In the genomic region with DNA sequence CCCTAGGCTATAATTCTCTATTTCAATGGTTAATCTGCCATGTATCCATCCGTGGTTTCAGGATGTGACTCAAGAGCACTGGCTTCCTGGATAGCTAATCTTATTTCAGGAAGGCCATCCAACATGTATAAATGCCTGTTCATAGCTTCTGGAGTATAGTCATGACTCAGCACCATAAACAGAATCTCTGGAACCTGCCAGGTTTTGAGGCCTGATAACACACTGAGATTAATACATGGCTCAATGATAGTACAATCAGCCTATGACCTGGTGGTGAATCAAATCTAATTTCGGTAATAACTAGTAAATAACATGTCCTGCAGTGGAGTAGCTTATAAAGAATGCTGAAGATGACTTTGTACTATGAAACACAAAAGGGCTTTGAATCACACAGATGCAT, we compare ENCODE assay signal across 14 cellular contexts. TPM values are rescaled to one million over a fixed set of nuclear protein-coding genes. Genes with fewer than 3 reads are reported as not detected.
A peak's percentile ranks its signal among the peaks of the same experiment; 100 is the strongest.
DNase-seq lines count a peak whose midpoint lies in the region; ATAC-seq lines count a peak whose summit lies in the region.
"Had no signal": no experiment of that assay in that cellular context is flagged by ENCODE, and none has a peak within 500 bp of the region (broad histone marks: within the 10 kb centered on the region; RNA-seq: fewer than 3 reads in every experiment).

No MANE protein-coding gene starts in this region.

- H3K27me3 Mint-ChIP-seq in immature natural killer cell (ENCODE audit: low read depth in 3 of 3) = peaks cover 0 to 2% (median 0%) of the 10 kb centered on the region in 3 donors
- H3K27me3 Mint-ChIP-seq: stimulated activated naive B cell treated with anti-CD40 and anti-IgM and Interleukin-4, amounts not matched to agents 10 μg/mL and 1 μg/mL and 100 μg/mL, for 72 hours had no signal

- no peaks in the 10 kb centered on the region for H3K36me3 ChIP-seq in mesodermal cell (ENCODE audit: control insufficient read depth, insufficient read depth, low read length)
- H3K36me3 ChIP-seq: Peyer's patch, spleen had no signal

- H3K27ac Mint-ChIP-seq in immature natural killer cell = no peak overlapping the region
- H3K27ac Mint-ChIP-seq: activated naive CD4-positive, alpha-beta T cell treated with anti-CD3 and anti-CD28 coated beads, Interleukin-2, amount 50 U/mL, for 72 hours; stimulated activated naive B cell treated with anti-CD40 and anti-IgM and Interleukin-4, amounts not matched to agents 10 μg/mL and 1 μg/mL and 100 μg/mL, for 72 hours had no signal

- peak; percentile 27 for DNase-seq in Caki2 (ENCODE audit: low read depth)
- DNase-seq in M059J (ENCODE audit: low read depth) = peak; percentile 92
- DNase-seq in dermis microvascular lymphatic vessel endothelial cell (ENCODE audit: low read depth in 2 of 2) = peak; percentile 90 to 95
- DNase-seq in CD1c-positive myeloid dendritic cell (ENCODE audit: extremely low spot score) = no peak
- DNase-seq in activated effector memory CD4-positive, alpha-beta T cell treated with anti-CD3 and anti-CD28 coated beads, Interleukin-2, amount 50 U/mL, for 16 hours = no peak
- DNase-seq in immature natural killer cell = no peak
- DNase-seq: activated CD4-positive, CD25-positive, alpha-beta regulatory T cell; NCI-H2081 treated with DMSO at 0.1 percent for 48 hours; spleen; stimulated activated naive B cell treated with anti-CD40 and anti-IgM and Interleukin-4, amounts not matched to agents 10 μg/mL and 1 μg/mL and 100 μg/mL, for 72 hours had no signal

- peaks cover 0 to 6% (median 0%) of the 10 kb centered on the region in 6 donors for H3K9me3 Mint-ChIP-seq in immature natural killer cell
- H3K9me3 Mint-ChIP-seq: stimulated activated naive B cell treated with anti-CD40 and anti-IgM and Interleukin-4, amounts not matched to agents 10 μg/mL and 1 μg/mL and 100 μg/mL, for 72 hours had no signal

- H3K9me3 ChIP-seq in mesodermal cell (ENCODE audit: control insufficient read depth, low read length) = no peaks in the 10 kb centered on the region
- H3K9me3 ChIP-seq: Peyer's patch, spleen had no signal

- in situ Hi-C loops in Caki2 (cut with HindIII; ENCODE audit: low pct_unique_long_range_greater_than_20kb, low sequenced_read_pairs) = no loop called here

- no peak for ATAC-seq in GM21447 (IDR thresholded peaks at IDR 0.05; ENCODE audit: unreplicated experiment)
- ATAC-seq: activated naive CD4-positive, alpha-beta T cell treated with anti-CD3 and anti-CD28 coated beads, Interleukin-2, amount 50 U/mL, for 72 hours; stimulated activated naive B cell treated with anti-CD40 and anti-IgM and Interleukin-4, amounts not matched to agents 10 μg/mL and 1 μg/mL and 100 μg/mL, for 72 hours had no signal

- no peaks in the 10 kb centered on the region for H3K36me3 Mint-ChIP-seq in immature natural killer cell
- H3K36me3 Mint-ChIP-seq: activated naive CD4-positive, alpha-beta T cell treated with anti-CD3 and anti-CD28 coated beads, Interleukin-2, amount 50 U/mL, for 72 hours; stimulated activated naive B cell treated with anti-CD40 and anti-IgM and Interleukin-4, amounts not matched to agents 10 μg/mL and 1 μg/mL and 100 μg/mL, for 72 hours had no signal

- peaks cover 20% of the 10 kb centered on the region for H3K4me1 ChIP-seq in mesodermal cell (ENCODE audit: control insufficient read depth, insufficient read depth, low read length, poor library complexity, severe bottlenecking)
- H3K4me1 ChIP-seq: Peyer's patch, spleen had no signal

- peak overlapping the region; percentile 31 for H3K27ac ChIP-seq in mesodermal cell (ENCODE audit: low read depth, low read length, severe bottlenecking)
- H3K27ac ChIP-seq: Peyer's patch, spleen had no signal

- no peak overlapping the region for H3K4me3 Mint-ChIP-seq in immature natural killer cell
- H3K4me3 Mint-ChIP-seq: stimulated activated naive B cell treated with anti-CD40 and anti-IgM and Interleukin-4, amounts not matched to agents 10 μg/mL and 1 μg/mL and 100 μg/mL, for 72 hours had no signal

- no peaks in the 10 kb centered on the region for H3K4me1 Mint-ChIP-seq in immature natural killer cell
- H3K4me1 Mint-ChIP-seq: stimulated activated naive B cell treated with anti-CD40 and anti-IgM and Interleukin-4, amounts not matched to agents 10 μg/mL and 1 μg/mL and 100 μg/mL, for 72 hours had no signal

- 33% methylated on average over 1 of the region's 2 CpGs; no CpG with 5 or more reads in 1 of the 2 experiments for WGBS in mesodermal cell (ENCODE audit: insufficient coverage in 2 of 2), 2 experiments

- no peak overlapping the region for H3K4me3 ChIP-seq in mesodermal cell (ENCODE audit: extremely low read depth, insufficient read depth, low read length, poor library complexity, severe bottlenecking)
- H3K4me3 ChIP-seq: Peyer's patch, spleen had no signal

RNA-seq across cellular contexts. Expression of a gene that starts 5.7 kb away (rescaled TPM):
- total RNA-seq in Caki2 (2014; rRNA removed; shearing (Covaris generic); ENCODE audit: low replicate concordance) = not detected in 2 replicates
- 143 and 152 TPM in 2 replicates for total RNA-seq in M059J (2014; rRNA removed; shearing (Covaris generic))
- total RNA-seq in dermis microvascular lymphatic vessel endothelial cell = 0.13 and 1.0 TPM in 2 replicates
- polyA plus RNA-seq in mesodermal cell (2013, experiment 1 of 2) = 1.5 TPM
- polyA plus RNA-seq in mesodermal cell (2013, experiment 2 of 2) = 2.1 TPM
- polyA plus RNA-seq in immature natural killer cell = not detected
- total RNA-seq: activated naive CD4-positive, alpha-beta T cell treated with anti-CD3 and anti-CD28 coated beads, Interleukin-2, amount 50 U/mL, for 72 hours; Peyer's patch had no signal

Comparison
In these comparisons a context has a peak if more than half of its experiments do, and no peak if none do; other contexts are left out.
1. DNase-seq: peak in Caki2 (single experiment), M059J (single experiment) and dermis microvascular lymphatic vessel endothelial cell (2 of 2); none in CD1c-positive myeloid dendritic cell (single experiment), activated effector memory CD4-positive, alpha-beta T cell treated with anti-CD3 and anti-CD28 coated beads, Interleukin-2, amount 50 U/mL, for 16 hours (single experiment) and immature natural killer cell (0 of 3).
2. RNA of a gene that starts 5.7 kb away (total RNA-seq): 143 to 152 TPM in M059J; 0.13 to 1.0 TPM in dermis microvascular lymphatic vessel endothelial cell and not detected in Caki2; every median in the first group is over 10 times any median in the second.